13 cellular contexts compared by ENCODE assay signal in genomic region chr16:31185339-31185738, GRCh38. TPM values are rescaled to one million over a fixed set of nuclear protein-coding genes. Genes with fewer than 3 reads are reported as not detected.
A peak's percentile ranks its signal among the peaks of the same experiment; 100 is the strongest.
DNase-seq lines count a peak whose midpoint lies in the region; ATAC-seq, FAIRE-seq and TF ChIP-seq lines count a peak whose summit lies in the region.
"Had no signal": no experiment of that assay in that cellular context is flagged by ENCODE, and none has a peak within 500 bp of the region (broad histone marks: within the 10 kb centered on the region; RNA-seq: fewer than 3 reads in every experiment).

No MANE protein-coding gene starts in this region.

- H3K4me2 ChIP-seq in smooth muscle cell = no peak overlapping the region

- TF ChIP-seq POLR2A in spleen (IDR thresholded peaks at IDR 0.05) = no peak

- no peaks in the 10 kb centered on the region for H3K27me3 Mint-ChIP-seq in activated T-cell treated with anti-CD3 and anti-CD28 coated beads, Interleukin-2, amount 50 U/mL, for 24 hours
- peaks cover 8% of the 10 kb centered on the region for H3K27me3 Mint-ChIP-seq in activated naive CD8-positive, alpha-beta T cell treated with anti-CD3 and anti-CD28 coated beads for 36 hours
- H3K27me3 Mint-ChIP-seq: memory B cell had no signal

- H3F3A ChIP-seq in smooth muscle cell (ENCODE audit: low read depth) = peaks cover 60% of the 10 kb centered on the region

- H3K4me1 ChIP-seq in smooth muscle cell (ENCODE audit: low read depth) (peaks cover 23% of the 10 kb centered on the region), spleen (peaks cover 36 to 96% (median 65%) of the 10 kb centered on the region in 6 donors), pancreas (peaks cover 8 to 14% (median 12%) of the 10 kb centered on the region in 3 donors)

- FAIRE-seq in pancreas (lab: Jason Lieb, UNC) = no peak
- FAIRE-seq: frontal cortex had no signal

- H3K4me1 Mint-ChIP-seq in activated T-cell treated with anti-CD3 and anti-CD28 coated beads, Interleukin-2, amount 50 U/mL, for 24 hours (ENCODE audit: low read depth) = peaks cover 80% of the 10 kb centered on the region
- H3K4me1 Mint-ChIP-seq in activated naive CD8-positive, alpha-beta T cell treated with anti-CD3 and anti-CD28 coated beads for 36 hours = peaks cover 76% of the 10 kb centered on the region

- TF ChIP-seq CTCF in smooth muscle cell (IDR thresholded peaks at IDR 0.05; ENCODE audit: borderline replicate concordance, insufficient read depth, poor library complexity, severe bottlenecking) (no peak), spleen (IDR thresholded peaks at IDR 0.05 in 8 of 11, conservative IDR thresholded peaks at IDR 0.05 in 3 of 11) (no peak), pancreas (IDR thresholded peaks at IDR 0.05) (no peak)

- peaks cover 98% of the 10 kb centered on the region for H3K79me2 ChIP-seq in smooth muscle cell (ENCODE audit: low read depth)

- no peak overlapping the region for H3K4me3 ChIP-seq in smooth muscle cell
- H3K4me3 ChIP-seq in spleen = no peak overlapping the region
- H3K4me3 ChIP-seq in pancreas = no peak overlapping the region
- H3K4me3 ChIP-seq: uterus had no signal

- 95% methylated on average over 5 of the region's 5 CpGs for WGBS in smooth muscle cell (ENCODE audit: low lambda C conversion rate)
- 67 to 87% (median 73%) methylated on average over 5 of the region's 5 CpGs for WGBS in spleen, 5 donors
- 46 to 62% methylated on average over 5 of the region's 5 CpGs for WGBS in pancreas, 2 donors

- H2AFZ ChIP-seq in smooth muscle cell (ENCODE audit: low read depth) = no peak overlapping the region

- H3K27me3 ChIP-seq in smooth muscle cell (ENCODE audit: low read depth) (no peaks in the 10 kb centered on the region), spleen (replicated peaks in 1 of 7) (no peaks in the 10 kb centered on the region), pancreas (no peaks in the 10 kb centered on the region)
- H3K27me3 ChIP-seq: uterus had no signal

- H3K27ac Mint-ChIP-seq in activated T-cell treated with anti-CD3 and anti-CD28 coated beads, Interleukin-2, amount 50 U/mL, for 24 hours = peak overlapping the region; percentile 100
- peak overlapping the region; percentile 70 for H3K27ac Mint-ChIP-seq in activated naive CD8-positive, alpha-beta T cell treated with anti-CD3 and anti-CD28 coated beads for 36 hours

- H3K27ac ChIP-seq in smooth muscle cell (ENCODE audit: low read depth) = peak overlapping the region; percentile 30
- H3K27ac ChIP-seq in spleen = peak overlapping the region in 4 of 8 donors; percentile 14 to 60 (median 38)
- H3K27ac ChIP-seq in pancreas = no peak overlapping the region
- H3K27ac ChIP-seq: uterus had no signal

- intact Hi-C loops in spleen (cut with DNase I; ENCODE audit: low total_unique reads) (no loop called here), pancreas (cut with DNase I) (no loop called here)

- H3K36me3 Mint-ChIP-seq in activated T-cell treated with anti-CD3 and anti-CD28 coated beads, Interleukin-2, amount 50 U/mL, for 24 hours (ENCODE audit: low read depth) = peaks cover 100% of the 10 kb centered on the region
- peaks cover 94% of the 10 kb centered on the region for H3K36me3 Mint-ChIP-seq in activated naive CD8-positive, alpha-beta T cell treated with anti-CD3 and anti-CD28 coated beads for 36 hours

- H3K36me3 ChIP-seq in smooth muscle cell (ENCODE audit: low read depth) (peaks cover 59% of the 10 kb centered on the region), spleen (peaks cover 3 to 86% (median 80%) of the 10 kb centered on the region in 6 donors), pancreas (peaks cover 16 to 73% (median 55%) of the 10 kb centered on the region in 3 donors)
- H3K36me3 ChIP-seq: uterus had no signal

- peaks cover 100% of the 10 kb centered on the region for H4K20me1 ChIP-seq in smooth muscle cell (ENCODE audit: low read depth)

- no peaks in the 10 kb centered on the region for H3K9me3 Mint-ChIP-seq in activated T-cell treated with anti-CD3 and anti-CD28 coated beads, Interleukin-2, amount 50 U/mL, for 24 hours
- no peaks in the 10 kb centered on the region for H3K9me3 Mint-ChIP-seq in activated naive CD8-positive, alpha-beta T cell treated with anti-CD3 and anti-CD28 coated beads for 36 hours
- H3K9me3 Mint-ChIP-seq: memory B cell had no signal

- H3K9ac ChIP-seq in smooth muscle cell (ENCODE audit: low read depth) = no peak overlapping the region

- DNase-seq in activated T-cell treated with anti-CD3 and anti-CD28 coated beads, Interleukin-2, amount 50 U/mL, for 24 hours = no peak
- DNase-seq in activated T-cell treated with anti-CD3 and anti-CD28 coated beads, Interleukin-2, amount 50 U/mL, for 1 hour = no peak
- DNase-seq in activated naive CD8-positive, alpha-beta T cell treated with anti-CD3 and anti-CD28 coated beads for 36 hours = no peak
- DNase-seq in smooth muscle cell (lab: John Stamatoyannopoulos, UW; ENCODE audit: unreplicated experiment) = no peak
- no peak for DNase-seq in spleen
- DNase-seq in pancreas = no peak
- DNase-seq: DMS 273 treated with DMSO at 0.1 percent for 48 hours; NCI-H1048; stimulated activated CD4-positive, alpha-beta T cell treated with anti-CD3 and anti-CD28 coated beads, Interleukin-15, amount 100 ng/mL, for 24 hours; uterus had no signal

- no peak for ATAC-seq in pancreas

- H3K4me3 Mint-ChIP-seq in activated T-cell treated with anti-CD3 and anti-CD28 coated beads, Interleukin-2, amount 50 U/mL, for 24 hours = peak overlapping the region; percentile 96
- peak overlapping the region; percentile 42 for H3K4me3 Mint-ChIP-seq in activated naive CD8-positive, alpha-beta T cell treated with anti-CD3 and anti-CD28 coated beads for 36 hours
- H3K4me3 Mint-ChIP-seq: memory B cell had no signal

- H3K9me3 ChIP-seq in smooth muscle cell (replicated peaks; ENCODE audit: low read depth) = no peaks in the 10 kb centered on the region
- no peaks in the 10 kb centered on the region for H3K9me3 ChIP-seq in spleen
- H3K9me3 ChIP-seq in pancreas = no peaks in the 10 kb centered on the region
- H3K9me3 ChIP-seq: uterus had no signal

RNA-seq across cellular contexts. Expression of gene FUS, which starts 5.4 kb away (rescaled TPM):
- total RNA-seq in activated naive CD8-positive, alpha-beta T cell treated with anti-CD3 and anti-CD28 coated beads for 36 hours = 100 to 1,000 TPM; 817 to 858 TPM
- total RNA-seq in smooth muscle cell (56.2 and 58.6 TPM in 2 replicates), spleen (100 to 1,000 TPM; 119 to 474 (median 284) TPM), pancreas (100 to 1,000 TPM in 3 of 6 donors, 10 to 100 TPM in 3; 69.4 to 134 (median 89.7) TPM)
- polyA plus RNA-seq in smooth muscle cell (225 and 316 TPM in 2 replicates), spleen (100 to 1,000 TPM; 225 to 694 (median 516) TPM), pancreas (100 to 1,000 TPM; 243 to 379 TPM)

RNA-seq across cellular contexts. Expression of gene PYCARD, which starts 17.2 kb away (rescaled TPM):
- total RNA-seq in activated naive CD8-positive, alpha-beta T cell treated with anti-CD3 and anti-CD28 coated beads for 36 hours = 1 to 10 TPM; 5.0 to 5.2 TPM
- total RNA-seq in smooth muscle cell (15.6 and 30.8 TPM in 2 replicates), spleen (100 to 1,000 TPM in 2 of 7 donors, 10 to 100 TPM in 5; 68.0 to 135 (median 90.1) TPM), pancreas (10 to 100 TPM in 2 of 6 donors, 1 to 10 TPM in 4; 3.3 to 27.3 (median 6.7) TPM)
- polyA plus RNA-seq in smooth muscle cell (10.1 and 30.2 TPM in 2 replicates), spleen (100 to 1,000 TPM; 109 to 117 (median 114) TPM), pancreas (10 to 100 TPM; 13.9 to 14.1 TPM)

RNA-seq across cellular contexts. Expression of gene TRIM72, which starts 28.6 kb away (rescaled TPM):
- not detected for total RNA-seq in activated naive CD8-positive, alpha-beta T cell treated with anti-CD3 and anti-CD28 coated beads for 36 hours
- total RNA-seq in smooth muscle cell (0.04 TPM in 2 replicates), spleen (under 1 TPM in 4 of 7 donors, not detected in 3; 0.05 to 0.26 (median 0.15) TPM), pancreas (under 1 TPM in 1 of 6 donors, not detected in 5; 0.12 TPM)
- polyA plus RNA-seq in smooth muscle cell (0.07 TPM in 2 replicates), spleen (under 1 TPM; 0.06 to 0.15 (median 0.09) TPM), pancreas (under 1 TPM; under 0.01 to 0.02 TPM)

RNA-seq across cellular contexts. Expression of gene PYDC1, which starts 31.6 kb away (rescaled TPM):
- not detected for total RNA-seq in activated naive CD8-positive, alpha-beta T cell treated with anti-CD3 and anti-CD28 coated beads for 36 hours
- total RNA-seq in smooth muscle cell = not detected in 2 replicates
- polyA plus RNA-seq in smooth muscle cell = 1.1 and 1.7 TPM in 2 replicates
- not detected for total RNA-seq in spleen
- 1 to 10 TPM in 1 of 3 donors, under 1 TPM in 1, not detected in 1; 0.72 to 2.7 TPM for polyA plus RNA-seq in spleen
- not detected for total RNA-seq in pancreas
- not detected for polyA plus RNA-seq in pancreas
- total RNA-seq: HT-29, uterus had no signal

RNA-seq across cellular contexts. Expression of gene PRSS36, which starts 35.5 kb away (rescaled TPM):
- under 1 TPM in 1 of 2 experiments, not detected in 1; 0.74 TPM for total RNA-seq in activated naive CD8-positive, alpha-beta T cell treated with anti-CD3 and anti-CD28 coated beads for 36 hours
- total RNA-seq in smooth muscle cell (1.6 TPM in 1 of 2 replicates, not detected in the other), spleen (1 to 10 TPM in 4 of 7 donors, under 1 TPM in 2, not detected in 1; 0.70 to 2.0 (median 1.3) TPM), pancreas (1 to 10 TPM in 2 of 6 donors, under 1 TPM in 4; 0.14 to 3.1 (median 0.79) TPM)
- polyA plus RNA-seq in smooth muscle cell (0.31 and 0.66 TPM in 2 replicates), spleen (1 to 10 TPM; 1.5 to 2.6 (median 2.0) TPM), pancreas (1 to 10 TPM; 1.9 to 2.7 TPM)
